In genomic region chr10:101283762-101284161, GRCh38 we compare ENCODE assay signal across 22 cellular contexts. TPM values are rescaled to one million over a fixed set of nuclear protein-coding genes. Genes with fewer than 3 reads are reported as not detected.
A peak's percentile ranks its signal among the peaks of the same experiment; 100 is the strongest.
DNase-seq lines count a peak whose midpoint lies in the region; ATAC-seq and TF ChIP-seq lines count a peak whose summit lies in the region.
"Had no signal": no experiment of that assay in that cellular context is flagged by ENCODE, and none has a peak within 500 bp of the region (broad histone marks: within the 10 kb centered on the region; RNA-seq: fewer than 3 reads in every experiment).

No MANE protein-coding gene starts in this region.

- H3K9me3 ChIP-seq in NT2/D1 (ENCODE audit: insufficient read depth, low read length): no peaks in the 10 kb centered on the region
- no peaks in the 10 kb centered on the region for H3K9me3 ChIP-seq in iPS-15b (ENCODE audit: control insufficient read depth, insufficient read depth, low read length)
- H3K9me3 ChIP-seq in psoas muscle: no peaks in the 10 kb centered on the region
- H3K9me3 ChIP-seq: pancreas, spleen, uterus had no signal

- no peak overlapping the region for H3K27ac ChIP-seq in psoas muscle
- H3K27ac ChIP-seq: C4-2B, pancreas, spleen, uterus had no signal

- H3K4me3 ChIP-seq in NT2/D1 (ENCODE audit: insufficient read length, low read depth) (peak overlapping the region; percentile 44), iPS-15b (ENCODE audit: low read depth, low read length) (peak overlapping the region; percentile 55), psoas muscle (peak overlapping the region; percentile 38)
- H3K4me3 ChIP-seq: pancreas, uterus had no signal

- ATAC-seq in psoas muscle (no peak), HG03196 (IDR thresholded peaks at IDR 0.05; ENCODE audit: unreplicated experiment) (no peak)
- ATAC-seq: activated CD8-positive, alpha-beta T cell treated with anti-CD3 and anti-CD28 coated beads for 36 hours; pancreas; stimulated activated naive B cell treated with anti-CD40 and anti-IgM and Interleukin-4, amounts not matched to agents 10 μg/mL and 1 μg/mL and 100 μg/mL, for 72 hours had no signal

- H3K27me3 ChIP-seq in NT2/D1 (ENCODE audit: insufficient read depth, insufficient read length): peaks cover 36% of the 10 kb centered on the region
- peaks cover 63% of the 10 kb centered on the region for H3K27me3 ChIP-seq in iPS-15b (ENCODE audit: control insufficient read depth, insufficient read depth, low read length)
- H3K27me3 ChIP-seq in psoas muscle (ENCODE audit: insufficient read depth in 3 of 3, low read length in 2 of 3): peaks cover 0 to 19% (median 6%) of the 10 kb centered on the region in 3 donors

- TF ChIP-seq CTCF in psoas muscle (IDR thresholded peaks at IDR 0.05): no peak

- peak overlapping the region; percentile 62 for H3K9ac ChIP-seq in NT2/D1 (ENCODE audit: insufficient read length, low read depth)
- no peak overlapping the region for H3K9ac ChIP-seq in iPS-15b (ENCODE audit: low read depth, low read length)

- peak; percentile 25 for DNase-seq in NCI-H1694 treated with DMSO at 0.1 percent for 48 hours (lab: John Stamatoyannopoulos, UW)
- DNase-seq in NCI-H1694 (lab: John Stamatoyannopoulos, UW): no peak
- DNase-seq in NT2/D1 (ENCODE audit: low read depth, low spot score): no peak
- DNase-seq in psoas muscle: no peak
- no peak for DNase-seq in NCI-H2196 (lab: John Stamatoyannopoulos, UW; ENCODE audit: unreplicated experiment)
- no peak for DNase-seq in putamen (ENCODE audit: low spot score)
- DNase-seq: activated CD8-positive, alpha-beta T cell treated with anti-CD3 and anti-CD28 coated beads for 36 hours; DND-41; HFFc6; MV-4-11; NCI-H2081 treated with DMSO at 0.1 percent for 48 hours; pancreas; spleen; stimulated activated naive B cell treated with anti-CD40 and anti-IgM and Interleukin-4, amounts not matched to agents 10 μg/mL and 1 μg/mL and 100 μg/mL, for 72 hours; uterus had no signal

- H3K4me1 ChIP-seq in NT2/D1 (ENCODE audit: insufficient read depth, insufficient read length) (peaks cover 16% of the 10 kb centered on the region), iPS-15b (ENCODE audit: control insufficient read depth, insufficient read depth, low read length) (peaks cover 28% of the 10 kb centered on the region), psoas muscle (no peaks in the 10 kb centered on the region)
- H3K4me1 ChIP-seq: pancreas, uterus had no signal

- intact Hi-C loops in psoas muscle (cut with DNase I): no loop called here

- H3K36me3 ChIP-seq in NT2/D1 (ENCODE audit: insufficient read depth, insufficient read length, low read length) (no peaks in the 10 kb centered on the region), iPS-15b (ENCODE audit: control insufficient read depth, insufficient read depth, low read length) (no peaks in the 10 kb centered on the region), psoas muscle (ENCODE audit: insufficient read depth in 1 of 2, low read depth in 1 of 2) (no peaks in the 10 kb centered on the region)
- H3K36me3 ChIP-seq: pancreas, spleen, uterus had no signal

- 27 to 36% (median 31%) methylated on average over 8 of the region's 8 CpGs for WGBS in psoas muscle, 3 donors

RNA-seq across cellular contexts. Expression of gene LBX1, which starts 54.5 kb away (rescaled TPM):
- total RNA-seq in psoas muscle: 10 to 100 TPM in 1 of 4 donors, 1 to 10 TPM in 3; 6.2 to 12.3 (median 7.5) TPM
- polyA plus RNA-seq in psoas muscle: 1 to 10 TPM; 1.8 to 7.9 (median 4.9) TPM
- total RNA-seq: activated CD8-positive, alpha-beta T cell treated with anti-CD3 and anti-CD28 coated beads for 36 hours; activated T-helper 1 cell treated with anti-CD3 and anti-CD28 coated beads, Interleukin-12 subunit alpha, Interleukin-12 subunit beta, Interleukin-2, Interleukin-4 antibody, amounts not matched to agents 30 ng/mL and 10 ng/mL and 1 ng/mL, durations not matched to agents 14 hours and 24 hours and 36 hours; epithelial cell of proximal tubule; HFFc6; kidney epithelial cell; pancreas; RPMI7951; spleen; uterus had no signal
- polyA plus RNA-seq: pancreas, spleen had no signal
